Comparison of ENCODE assay signal across 10 cellular contexts in genomic region chr5:56213886-56214535, GRCh38. TPM values are rescaled to one million over a fixed set of nuclear protein-coding genes. Genes with fewer than 3 reads are reported as not detected.
DNase-seq lines count a peak whose midpoint lies in the region; ATAC-seq, FAIRE-seq and TF ChIP-seq lines count a peak whose summit lies in the region.
"Not testable (repeated sequence)": the region's sequence is repeated elsewhere in the genome, so short reads cannot be mapped to it uniquely, and the experiment has no call there.
"Had no signal": no experiment of that assay in that cellular context is flagged by ENCODE, and none has a peak within 500 bp of the region (broad histone marks: within the 10 kb centered on the region; RNA-seq: fewer than 3 reads in every experiment).

No MANE protein-coding gene starts in this region.

- H2BK15ac ChIP-seq in H1 (ENCODE audit: low read length) = not testable (repeated sequence)

- H4K20me1 ChIP-seq in H1 (replicated peaks in 1 of 2; ENCODE audit: control insufficient read depth in 1 of 2, insufficient read depth in 2 of 2, low read length in 2 of 2) = not testable (repeated sequence)

- not testable (repeated sequence) for H3K23ac ChIP-seq in H1 (ENCODE audit: insufficient read length)

- not testable (repeated sequence) for H3K4me3 ChIP-seq in H1 (ENCODE audit: extremely low read depth in 1 of 4, insufficient read depth in 2 of 4, low read depth in 3 of 4, low read length in 4 of 4); foreskin fibroblast (ENCODE audit: low read depth in 1 of 2, low read length in 2 of 2); retinal pigment epithelial cell (ENCODE audit: low read length)

- peaks cover 15% of the 10 kb centered on the region for H3K9me3 Mint-ChIP-seq in activated T-helper 17 cell treated with anti-CD3 and anti-CD28 coated beads, Interleukin-2, amount 50 U/mL, for 72 hours

- not testable (repeated sequence) for H3K4me1 Mint-ChIP-seq in activated T-helper 17 cell treated with anti-CD3 and anti-CD28 coated beads, Interleukin-2, amount 50 U/mL, for 72 hours

- CTCF ChIA-PET in H1 (lab: Charles Lee; ENCODE audit: partially characterized antibody) = interaction anchor here (0.7 kb wide), 1 partner anchor 120 kb away, joined by 3 read pairs; no protein-coding TSS in a partner anchor

- not testable (repeated sequence) for H3K27ac ChIP-seq in H1 (ENCODE audit: low read depth, low read length)

- not testable (repeated sequence) for H4K8ac ChIP-seq in H1 (ENCODE audit: extremely low read depth, insufficient read depth, low read length)

- WGBS in H1 (ENCODE audit: extremely low coverage in 1 of 2, insufficient coverage in 1 of 2, insufficient read length in 1 of 2, insufficient replicate concordance in 2 of 2, low coverage in 1 of 2, low lambda C conversion rate in 2 of 2, missing lambda C conversion rate in 1 of 2), 2 experiments = 98% methylated on average over 4 of the region's 4 CpGs; no CpG with 5 or more reads in 1 of the 2 experiments

- not testable (repeated sequence) for H3K23me2 ChIP-seq in H1 (ENCODE audit: low read depth, low read length)

- not testable (repeated sequence) for H3K27me3 ChIP-seq in H1 (replicated peaks in 1 of 4; ENCODE audit: control insufficient read depth in 3 of 4, extremely low read depth in 1 of 4, insufficient read depth in 3 of 4, low read length in 3 of 4)

- POLR2A ChIA-PET in H1 (lab: Charles Lee; ENCODE audit: partially characterized antibody) = not testable (repeated sequence)

- not testable (repeated sequence) for H2BK120ac ChIP-seq in H1 (replicated peaks; ENCODE audit: low read depth, low read length)

- not testable (repeated sequence) for H3K36me3 Mint-ChIP-seq in activated T-helper 17 cell treated with anti-CD3 and anti-CD28 coated beads, Interleukin-2, amount 50 U/mL, for 72 hours (ENCODE audit: low read depth)

- H3K14ac ChIP-seq in H1 (ENCODE audit: insufficient read length) = not testable (repeated sequence)

- H3K4ac ChIP-seq in H1 (replicated peaks; ENCODE audit: insufficient read length, low read depth, low read length) = not testable (repeated sequence)

- H3K4me2 ChIP-seq in H1 (ENCODE audit: insufficient read depth in 1 of 2, low read depth in 2 of 2, low read length in 2 of 2) = not testable (repeated sequence)

- TF ChIP-seq EP300 in H1 (IDR thresholded peaks at IDR 0.05; ENCODE audit: borderline replicate concordance in 1 of 2, low read depth in 2 of 2, low read length in 2 of 2) = not testable (repeated sequence)

- H2BK12ac ChIP-seq in H1 (ENCODE audit: low read depth, low read length) = not testable (repeated sequence)

- peak; percentile 34 for ATAC-seq in activated T-helper 17 cell treated with anti-CD3 and anti-CD28 coated beads, Interleukin-2, amount 50 U/mL, for 72 hours (replicated peaks)

- not testable (repeated sequence) for TF ChIP-seq RAD21 in H1 (IDR thresholded peaks at IDR 0.05 in 1 of 2, conservative IDR thresholded peaks at IDR 0.05 in 1 of 2; ENCODE audit: low read depth in 2 of 2, low read length in 2 of 2)

- H3K36me3 ChIP-seq in H1 (ENCODE audit: control insufficient read depth in 2 of 4, insufficient read depth in 4 of 4, low read length in 3 of 4) = not testable (repeated sequence)

- DNase-seq in Daoy (ENCODE audit: low read depth) (peak; percentile 45), HT1080 (ENCODE audit: low read depth) (peak; percentile 15), RKO (ENCODE audit: low spot score) (peak; percentile 37), foreskin fibroblast (peak; percentile 21 to 46), retinal pigment epithelial cell (ENCODE audit: low read depth) (peak; percentile 18)
- DNase-seq in H1 (ENCODE audit: low read depth in 1 of 2, low spot score in 2 of 2) = not testable (repeated sequence)

- not testable (repeated sequence) for H3K4me3 Mint-ChIP-seq in activated T-helper 17 cell treated with anti-CD3 and anti-CD28 coated beads, Interleukin-2, amount 50 U/mL, for 72 hours

- H4K5ac ChIP-seq in H1 (ENCODE audit: insufficient read length, low read depth, low read length) = not testable (repeated sequence)

- not testable (repeated sequence) for TF ChIP-seq POLR2A in H1 (IDR thresholded peaks at IDR 0.05; ENCODE audit: control extremely low read depth in 1 of 2, low read depth in 2 of 2, low read length in 2 of 2)

- H3K9me3 ChIP-seq in H1 (ENCODE audit: insufficient read depth in 2 of 2, low read depth in 1 of 2, low read length in 1 of 2) = not testable (repeated sequence)

- H2BK5ac ChIP-seq in H1 (ENCODE audit: low read depth, low read length) = not testable (repeated sequence)

- not testable (repeated sequence) for H3K18ac ChIP-seq in H1 (ENCODE audit: extremely low read depth, low read length)

- H3K27me3 Mint-ChIP-seq in activated T-helper 17 cell treated with anti-CD3 and anti-CD28 coated beads, Interleukin-2, amount 50 U/mL, for 72 hours = not testable (repeated sequence)

- not testable (repeated sequence) for H3K27ac Mint-ChIP-seq in activated T-helper 17 cell treated with anti-CD3 and anti-CD28 coated beads, Interleukin-2, amount 50 U/mL, for 72 hours

- not testable (repeated sequence) for H3K4me1 ChIP-seq in H1 (replicated peaks in 1 of 4; ENCODE audit: control insufficient read depth in 3 of 4, insufficient read depth in 4 of 4, low read length in 3 of 4)

- not testable (repeated sequence) for H3K79me2 ChIP-seq in H1 (ENCODE audit: control insufficient read depth in 1 of 2, insufficient read depth in 2 of 2, low read length in 2 of 2)

- H3K9ac ChIP-seq in H1 (replicated peaks in 1 of 4; ENCODE audit: extremely low read depth in 1 of 4, low read depth in 3 of 4, low read length in 3 of 4) = not testable (repeated sequence)

- not testable (repeated sequence) for H4K91ac ChIP-seq in H1 (replicated peaks; ENCODE audit: insufficient read length, low read length)

- 0 out of 2 replicates have a peak overlapping the region, but pooled peaks have one; percentile 14 for H2AFZ ChIP-seq in H1 (ENCODE audit: low read length)

- not testable (repeated sequence) for H3K79me1 ChIP-seq in H1 (ENCODE audit: low read depth, low read length)

- TF ChIP-seq CTCF in H1 (IDR thresholded peaks at IDR 0.05; ENCODE audit: control extremely low read depth in 1 of 3, insufficient read depth in 1 of 3, low read depth in 1 of 3, low read length in 3 of 3); foreskin fibroblast (IDR thresholded peaks at IDR 0.05; ENCODE audit: low read depth, low read length); retinal pigment epithelial cell (conservative IDR thresholded peaks at IDR 0.05; ENCODE audit: low read depth, low read length): not testable (repeated sequence)

- FAIRE-seq in H1 (lab: Jason Lieb, UNC) = not testable (repeated sequence)

- H2BK20ac ChIP-seq in H1 (ENCODE audit: low read length) = not testable (repeated sequence)

- H2AK5ac ChIP-seq in H1 (ENCODE audit: low read depth, low read length) = not testable (repeated sequence)

- not testable (repeated sequence) for H3K56ac ChIP-seq in H1 (replicated peaks; ENCODE audit: insufficient read length, low read depth, low read length)

RNA-seq across cellular contexts. Expression of gene ANKRD55, which starts 19.1 kb away (rescaled TPM):
- not detected in 2 replicates for total RNA-seq in Daoy (2014; rRNA removed; shearing (Covaris generic))
- total RNA-seq in HT1080 (2014; rRNA removed; shearing (Covaris generic)) = not detected in 2 replicates
- polyA plus RNA-seq in HT1080 (2015; cell fraction: cytosol; rRNA removed) = 0.05 and 0.10 TPM in 2 replicates
- not detected in 2 replicates for polyA plus RNA-seq in HT1080 (2015; cell fraction: nucleus; rRNA removed)
- total RNA-seq in activated T-helper 17 cell treated with anti-CD3 and anti-CD28 coated beads, Interleukin-2, amount 50 U/mL, for 72 hours = under 1 TPM; 0.21 to 0.22 TPM
- total RNA-seq in H1 (2021; fragmentation: NEBNext Ultra II Directional; extraction: Animal tissue kit (Norgen Biotek cat#: 25700)) = not detected in 2 replicates
- polyA plus RNA-seq in H1 (2011; rRNA removed) = not detected in 2 replicates
- not detected for polyA plus RNA-seq in H1 (2011; cell fraction: cytosol; rRNA removed)
- not detected for polyA plus RNA-seq in H1 (2011; cell fraction: nucleus; rRNA removed)
- polyA plus RNA-seq in H1 (2012, experiment 1 of 2) = not detected in 4 replicates
- polyA plus RNA-seq in H1 (2012, experiment 2 of 2) = not detected
- not detected for polyA plus RNA-seq in H1 (2013, experiment 1 of 2)
- polyA plus RNA-seq in H1 (2013, experiment 2 of 2) = not detected
- not detected in 2 replicates for polyA minus RNA-seq in H1 (2011; rRNA and poly(A)+ RNA removed)
- not detected for polyA minus RNA-seq in H1 (2011; cell fraction: cytosol; rRNA and poly(A)+ RNA removed)
- not detected for polyA minus RNA-seq in H1 (2011; cell fraction: nucleus; rRNA and poly(A)+ RNA removed)
- total RNA-seq: CD8-positive, alpha-beta T cell; GM12878; H7 had no signal
